8 cellular contexts compared by ENCODE assay signal in genomic region chr3:120450914-120451669, GRCh38. TPM values are rescaled to one million over a fixed set of nuclear protein-coding genes. Genes with fewer than 3 reads are reported as not detected.
DNase-seq lines count a peak whose midpoint lies in the region; ATAC-seq and TF ChIP-seq lines count a peak whose summit lies in the region.

A gene with protein sequence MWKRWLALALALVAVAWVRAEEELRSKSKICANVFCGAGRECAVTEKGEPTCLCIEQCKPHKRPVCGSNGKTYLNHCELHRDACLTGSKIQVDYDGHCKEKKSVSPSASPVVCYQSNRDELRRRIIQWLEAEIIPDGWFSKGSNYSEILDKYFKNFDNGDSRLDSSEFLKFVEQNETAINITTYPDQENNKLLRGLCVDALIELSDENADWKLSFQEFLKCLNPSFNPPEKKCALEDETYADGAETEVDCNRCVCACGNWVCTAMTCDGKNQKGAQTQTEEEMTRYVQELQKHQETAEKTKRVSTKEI (minus strand): TSS chr3:120450992. CDS start chr3:120450746, 246 bp downstream.

- H3K9me3 Mint-ChIP-seq in mesothelial cell of epicardium = peaks cover 4% of the 10 kb centered on the region

- no peaks in the 10 kb centered on the region for H3K36me3 Mint-ChIP-seq in mesothelial cell of epicardium

- in situ Hi-C loops in SK-MEL-5 (cut with HindIII; ENCODE audit: low pct_unique_long_range_greater_than_20kb, low sequenced_read_pairs) = no loop called here
- in situ Hi-C loops in transverse colon (cut with MboI; ENCODE audit: low pct_ligation_motif_present in 1 of 4, low pct_unique_long_range_greater_than_20kb in 1 of 4, low sequenced_read_pairs in 3 of 4) = no loop called here

- no peak for TF ChIP-seq EP300 in transverse colon (IDR thresholded peaks at IDR 0.05; ENCODE audit: low read depth)

- TF ChIP-seq CTCF in epithelial cell of proximal tubule (conservative IDR thresholded peaks at IDR 0.05; ENCODE audit: low read depth, low read length) (no peak), mesothelial cell of epicardium (IDR thresholded peaks at IDR 0.05; ENCODE audit: unreplicated experiment) (no peak), transverse colon (IDR thresholded peaks at IDR 0.05) (no peak)

- WGBS in transverse colon (ENCODE audit: low coverage in 1 of 2), 2 donors = 31 to 33% methylated on average over 13 to 53 of the region's 67 CpGs

- H3K27me3 ChIP-seq in transverse colon = peaks cover 11% of the 10 kb centered on the region

- peaks cover 9 to 40% (median 17%) of the 10 kb centered on the region in 4 donors for H3K4me1 ChIP-seq in transverse colon

- H3K4me3 Mint-ChIP-seq in mesothelial cell of epicardium = peak within 1 kb of the TSS; percentile 91

- DNase-seq in SK-MEL-5 (ENCODE audit: low read depth, low spot score) = peak; percentile 39
- DNase-seq in epithelial cell of proximal tubule (ENCODE audit: low read depth) = no peak
- peak; percentile 61 to 82 for DNase-seq in mesothelial cell of epicardium (ENCODE audit: low spot score in 2 of 2, unreplicated experiment in 2 of 2)
- peak; percentile 43 for DNase-seq in transverse colon

- ATAC-seq in GM19023 (IDR thresholded peaks at IDR 0.05; ENCODE audit: unreplicated experiment) = peak; percentile 19
- no peak for ATAC-seq in GM18502 (IDR thresholded peaks at IDR 0.05; ENCODE audit: poor library complexity, unreplicated experiment)
- no peak for ATAC-seq in GM18861 (IDR thresholded peaks at IDR 0.05; ENCODE audit: unreplicated experiment)
- no peak for ATAC-seq in HG03280 (IDR thresholded peaks at IDR 0.05; ENCODE audit: unreplicated experiment)

- H3K27ac ChIP-seq in transverse colon = peak within 1 kb of the TSS; percentile 86 to 97 (median 92)

- no peaks in the 10 kb centered on the region for H3K9me3 ChIP-seq in transverse colon

- H3K4me1 Mint-ChIP-seq in mesothelial cell of epicardium = peaks cover 40% of the 10 kb centered on the region

- peak within 1 kb of the TSS; percentile 72 for H3K4me3 ChIP-seq in epithelial cell of proximal tubule (ENCODE audit: low read depth, low read length)
- H3K4me3 ChIP-seq in transverse colon = peak within 1 kb of the TSS; percentile 56 to 89 (median 76)

- H3K27ac Mint-ChIP-seq in mesothelial cell of epicardium = peak within 1 kb of the TSS; percentile 99

- no peaks in the 10 kb centered on the region for H3K27me3 Mint-ChIP-seq in mesothelial cell of epicardium (ENCODE audit: low read depth)

- peak; percentile 65 for TF ChIP-seq POLR2A in transverse colon (IDR thresholded peaks at IDR 0.05)

- no peaks in the 10 kb centered on the region for H3K36me3 ChIP-seq in transverse colon

- intact Hi-C loops in transverse colon (cut with DNase I; ENCODE audit: low total_unique reads) = loop anchor here (10.0 kb wide), 1 partner anchor 54 kb away; no protein-coding TSS in a partner anchor

RNA-seq across cellular contexts. Expression of the gene that starts here (rescaled TPM):
- 61.1 and 69.2 TPM in 2 replicates for total RNA-seq in SK-MEL-5 (2014; rRNA removed; shearing (Covaris generic))
- polyA plus RNA-seq in SK-MEL-5 (2015; cell fraction: cytosol; rRNA removed) = 37.5 and 41.5 TPM in 2 replicates
- 37.9 and 41.1 TPM in 2 replicates for polyA plus RNA-seq in SK-MEL-5 (2015; cell fraction: nucleus; rRNA removed)
- total RNA-seq in epithelial cell of proximal tubule (179 and 235 TPM in 2 replicates), mesothelial cell of epicardium (734 to 772 TPM (median 749 TPM) in 3 replicates), transverse colon (100 to 1,000 TPM in 1 of 4 donors, 10 to 100 TPM in 3; 81.2 to 106 (median 91.8) TPM)
